Comparison of ENCODE assay signal across 13 cellular contexts in genomic region chr2:203890733-203891132, GRCh38. TPM values are rescaled to one million over a fixed set of nuclear protein-coding genes. Genes with fewer than 3 reads are reported as not detected.
"Had no signal": no experiment of that assay in that cellular context is flagged by ENCODE, and none has a peak within 500 bp of the region (broad histone marks: within the 10 kb centered on the region; RNA-seq: fewer than 3 reads in every experiment).

No MANE protein-coding gene starts in this region.

- DNase-seq: activated T-cell treated with anti-CD3 and anti-CD28 coated beads, Interleukin-2, amount 50 U/mL, for 1 hour; amniotic stem cell; hippocampal formation; left lung; pancreas; SW 1271; T1000; thyroid gland had no signal

RNA-seq across cellular contexts. Expression of gene CTLA4, which starts 23.2 kb away (rescaled TPM):
- total RNA-seq: cardiac septum, glomerular endothelial cell, mammary epithelial cell, SJSA1 had no signal

RNA-seq across cellular contexts. Expression of gene ICOS, which starts 45.8 kb away (rescaled TPM):
- total RNA-seq: cardiac septum, esophagus mucosa, glomerular endothelial cell, mammary epithelial cell, SJSA1 had no signal
